9 cellular contexts compared by ENCODE assay signal in the genomic region with DNA sequence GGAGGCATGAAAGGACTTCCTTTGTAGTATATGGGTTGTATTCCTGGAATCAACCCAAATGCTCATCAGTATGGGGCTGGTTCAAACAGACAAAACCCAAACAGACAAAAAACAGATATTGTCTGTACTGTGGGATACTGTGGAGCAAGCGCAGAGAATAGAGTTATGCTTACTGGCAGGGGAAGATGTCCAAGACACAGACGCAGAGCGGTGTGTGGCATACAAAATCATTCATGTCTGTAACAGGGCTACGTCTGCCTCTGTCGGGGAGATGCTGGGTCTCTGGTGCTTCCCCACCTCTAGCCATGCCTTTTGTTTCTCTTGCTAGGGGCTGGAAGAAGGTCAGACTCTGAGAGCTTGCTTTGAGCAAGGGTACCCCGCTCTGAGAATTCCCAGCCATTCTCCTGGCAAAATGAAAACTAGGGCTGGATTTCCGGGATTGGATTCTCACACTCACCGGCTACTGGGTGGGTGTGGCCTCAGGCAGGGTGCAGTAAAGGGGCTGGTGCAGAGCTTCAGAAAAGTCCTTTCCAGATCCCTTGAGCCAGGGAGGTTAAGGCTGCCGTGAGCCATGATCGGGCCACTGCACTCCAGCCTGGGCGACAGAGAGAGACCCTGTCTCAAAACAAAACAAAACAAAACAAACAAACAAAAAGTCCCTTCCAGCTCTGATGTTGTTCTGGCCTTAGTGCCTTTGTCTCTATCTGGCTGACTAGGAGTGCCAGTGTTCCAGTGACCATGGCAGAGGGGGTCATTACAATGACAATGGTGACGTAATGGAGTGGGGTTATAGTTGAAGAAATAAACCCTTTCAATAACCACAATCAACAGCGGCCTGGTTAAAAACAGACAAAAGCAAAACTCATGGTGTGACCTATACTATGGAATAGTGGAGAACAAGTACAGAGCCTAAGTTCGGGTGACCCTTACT. TPM values are rescaled to one million over a fixed set of nuclear protein-coding genes. Genes with fewer than 3 reads are reported as not detected.
DNase-seq lines count a peak whose midpoint lies in the region; ATAC-seq, FAIRE-seq and TF ChIP-seq lines count a peak whose summit lies in the region.
"Had no signal": no experiment of that assay in that cellular context is flagged by ENCODE, and none has a peak within 500 bp of the region (broad histone marks: within the 10 kb centered on the region; RNA-seq: fewer than 3 reads in every experiment).

No MANE protein-coding gene starts in this region.

- ATAC-seq in lung (ENCODE audit: insufficient read depth, low FRiP score), result peak; percentile 65
- no peak for ATAC-seq in HG03280 (IDR thresholded peaks at IDR 0.05; ENCODE audit: unreplicated experiment)
- no peak for ATAC-seq in GM21825 (IDR thresholded peaks at IDR 0.05; ENCODE audit: unreplicated experiment)
- no peak for ATAC-seq in HG03457 (IDR thresholded peaks at IDR 0.05; ENCODE audit: unreplicated experiment)

- no peak overlapping the region for H3K27ac ChIP-seq in caudate nucleus (ENCODE audit: low read depth, low read length)
- H3K27ac ChIP-seq in lung (ENCODE audit: low read depth in 1 of 2, low read length in 1 of 2), result no peak overlapping the region

- H3K9me3 ChIP-seq in lung (ENCODE audit: control insufficient read depth in 2 of 2, insufficient read depth in 1 of 2, low read length in 1 of 2), result peaks cover 0 to 2% of the 10 kb centered on the region in 2 donors

- no peak for TF ChIP-seq CTCF in lung (IDR thresholded peaks at IDR 0.05; ENCODE audit: control extremely low read depth, extremely low read depth)

- no peak for FAIRE-seq in RCC 7860 (lab: Jason Lieb, UNC)

- peaks cover 0 to 9% of the 10 kb centered on the region in 2 donors for H3K4me1 ChIP-seq in lung (ENCODE audit: control insufficient read depth in 2 of 2, insufficient read depth in 2 of 2, low read length in 2 of 2)

- H3K36me3 ChIP-seq in lung (ENCODE audit: control insufficient read depth in 2 of 2, insufficient read depth in 2 of 2, low read length in 2 of 2), result no peaks in the 10 kb centered on the region

- peak; percentile 79 for DNase-seq in D341Med (ENCODE audit: low spot score)
- DNase-seq in NCI-H1694 (lab: John Stamatoyannopoulos, UW), result peak; percentile 19
- peak in 33 of 61 donors; percentile 3 to 69 (median 13) for DNase-seq in caudate nucleus (lab: John Stamatoyannopoulos, UW)
- no peak for DNase-seq in lung (ENCODE audit: low spot score)
- no peak for DNase-seq in RCC 7860 (ENCODE audit: low spot score)
- DNase-seq: stimulated activated CD4-positive, alpha-beta T cell treated with anti-CD3 and anti-CD28 coated beads, Interleukin-15, amount 100 ng/mL, for 24 hours had no signal

- peaks cover 9% of the 10 kb centered on the region for H3K27me3 ChIP-seq in lung (ENCODE audit: control insufficient read depth, insufficient read depth)

- WGBS in lung, 2 donors, result 35 to 40% methylated on average over 14 of the region's 14 CpGs

- no peak overlapping the region for H3K4me3 ChIP-seq in lung

RNA-seq across cellular contexts. Expression of gene ABCC8, which starts 2.9 kb away (rescaled TPM):
- total RNA-seq in lung, result 1 to 10 TPM; 1.2 to 3.9 TPM
- polyA plus RNA-seq in lung, result 10 to 100 TPM in 1 of 2 donors, 1 to 10 TPM in 1; 2.4 to 14.9 TPM

Comparison
In these comparisons a context has a peak if more than half of its experiments do, and no peak if none do; other contexts are left out.
1. DNase-seq: peak in D341Med (single experiment), NCI-H1694 (single experiment) and caudate nucleus (33 of 61); none in lung (single experiment) and RCC 7860 (single experiment).